Comparison of ENCODE assay signal across 9 cellular contexts in genomic region chr10:34758447-34758996, GRCh38. TPM values are rescaled to one million over a fixed set of nuclear protein-coding genes. Genes with fewer than 3 reads are reported as not detected.
A peak's percentile ranks its signal among the peaks of the same experiment; 100 is the strongest.
DNase-seq lines count a peak whose midpoint lies in the region; ATAC-seq and TF ChIP-seq lines count a peak whose summit lies in the region.
"Had no signal": no experiment of that assay in that cellular context is flagged by ENCODE, and none has a peak within 500 bp of the region (broad histone marks: within the 10 kb centered on the region; RNA-seq: fewer than 3 reads in every experiment).

No MANE protein-coding gene starts in this region.

- peaks cover 6% of the 10 kb centered on the region for H3K27me3 Mint-ChIP-seq in activated CD4-positive, alpha-beta T cell treated with anti-CD3 and anti-CD28 coated beads for 36 hours
- peaks cover 3% of the 10 kb centered on the region for H3K27me3 Mint-ChIP-seq in activated T-helper 17 cell treated with anti-CD3 and anti-CD28 coated beads, Interleukin-2, amount 50 U/mL, for 72 hours
- peaks cover 4% of the 10 kb centered on the region for H3K27me3 Mint-ChIP-seq in nephron progenitor cell (ENCODE audit: low read depth, poor library complexity)

- TF ChIP-seq CTCF in nephron progenitor cell (IDR thresholded peaks at IDR 0.05): no peak

- POLR2A ChIA-PET in activated CD4-positive, alpha-beta T cell treated with anti-CD3 and anti-CD28 coated beads for 36 hours (lab: Charles Lee): no interaction called here

- peaks cover 4% of the 10 kb centered on the region for H3K9me3 Mint-ChIP-seq in activated CD4-positive, alpha-beta T cell treated with anti-CD3 and anti-CD28 coated beads for 36 hours (ENCODE audit: low read depth)
- H3K9me3 Mint-ChIP-seq in activated T-helper 17 cell treated with anti-CD3 and anti-CD28 coated beads, Interleukin-2, amount 50 U/mL, for 72 hours: no peaks in the 10 kb centered on the region
- H3K9me3 Mint-ChIP-seq in nephron progenitor cell: peaks cover 5% of the 10 kb centered on the region
- H3K9me3 Mint-ChIP-seq: neural crest cell had no signal

- no peak for DNase-seq in activated CD4-positive, alpha-beta T cell treated with anti-CD3 and anti-CD28 coated beads for 36 hours
- DNase-seq in activated CD4-positive, alpha-beta T cell treated with anti-CD3 and anti-CD28 coated beads, Interleukin-2, amount 50 U/mL, for 4 hours: no peak
- DNase-seq in nephron progenitor cell (no peak), NCI-H1930 (lab: John Stamatoyannopoulos, UW) (no peak), NCI-H526 (lab: John Stamatoyannopoulos, UW) (no peak)
- DNase-seq in central memory CD4-positive, alpha-beta T cell: no peak

- H3K4me3 Mint-ChIP-seq in activated CD4-positive, alpha-beta T cell treated with anti-CD3 and anti-CD28 coated beads for 36 hours: no peak overlapping the region
- no peak overlapping the region for H3K4me3 Mint-ChIP-seq in activated T-helper 17 cell treated with anti-CD3 and anti-CD28 coated beads, Interleukin-2, amount 50 U/mL, for 72 hours
- no peak overlapping the region for H3K4me3 Mint-ChIP-seq in nephron progenitor cell
- H3K4me3 Mint-ChIP-seq: neural crest cell had no signal

- intact Hi-C loops in activated CD4-positive, alpha-beta T cell treated with anti-CD3 and anti-CD28 coated beads for 36 hours (cut with DNase I, micrococcal nuclease): no loop called here

- no peak overlapping the region for H3K27ac Mint-ChIP-seq in activated CD4-positive, alpha-beta T cell treated with anti-CD3 and anti-CD28 coated beads for 36 hours
- no peak overlapping the region for H3K27ac Mint-ChIP-seq in activated T-helper 17 cell treated with anti-CD3 and anti-CD28 coated beads, Interleukin-2, amount 50 U/mL, for 72 hours
- peak overlapping the region; percentile 89 for H3K27ac Mint-ChIP-seq in nephron progenitor cell

- CTCF ChIA-PET in activated CD4-positive, alpha-beta T cell treated with anti-CD3 and anti-CD28 coated beads for 36 hours (lab: Charles Lee): interaction anchor here (0.7 kb wide), 1 partner anchor 75 kb away, joined by 3 read pairs; no protein-coding TSS in a partner anchor

- no peaks in the 10 kb centered on the region for H3K36me3 Mint-ChIP-seq in activated CD4-positive, alpha-beta T cell treated with anti-CD3 and anti-CD28 coated beads for 36 hours (ENCODE audit: low read depth)
- H3K36me3 Mint-ChIP-seq in activated T-helper 17 cell treated with anti-CD3 and anti-CD28 coated beads, Interleukin-2, amount 50 U/mL, for 72 hours (ENCODE audit: low read depth): no peaks in the 10 kb centered on the region
- H3K36me3 Mint-ChIP-seq in nephron progenitor cell (ENCODE audit: low read depth): peaks cover 5% of the 10 kb centered on the region

- ATAC-seq in activated CD4-positive, alpha-beta T cell treated with anti-CD3 and anti-CD28 coated beads for 36 hours: peak; percentile 79
- peak; percentile 79 for ATAC-seq in HG03442 (IDR thresholded peaks at IDR 0.05; ENCODE audit: unreplicated experiment)
- ATAC-seq in activated T-helper 17 cell treated with anti-CD3 and anti-CD28 coated beads, Interleukin-2, amount 50 U/mL, for 72 hours (replicated peaks): peak; percentile 83

- peaks cover 9% of the 10 kb centered on the region for H3K4me1 Mint-ChIP-seq in activated CD4-positive, alpha-beta T cell treated with anti-CD3 and anti-CD28 coated beads for 36 hours
- no peaks in the 10 kb centered on the region for H3K4me1 Mint-ChIP-seq in activated T-helper 17 cell treated with anti-CD3 and anti-CD28 coated beads, Interleukin-2, amount 50 U/mL, for 72 hours
- peaks cover 50% of the 10 kb centered on the region for H3K4me1 Mint-ChIP-seq in nephron progenitor cell

RNA-seq across cellular contexts. Expression of gene PARD3, which starts 56.6 kb away (rescaled TPM):
- 1 to 10 TPM; 2.2 to 2.8 TPM for total RNA-seq in activated CD4-positive, alpha-beta T cell treated with anti-CD3 and anti-CD28 coated beads for 36 hours
- total RNA-seq in activated T-helper 17 cell treated with anti-CD3 and anti-CD28 coated beads, Interleukin-2, amount 50 U/mL, for 72 hours: under 1 TPM; 0.13 to 0.24 TPM
